In the genomic region with DNA sequence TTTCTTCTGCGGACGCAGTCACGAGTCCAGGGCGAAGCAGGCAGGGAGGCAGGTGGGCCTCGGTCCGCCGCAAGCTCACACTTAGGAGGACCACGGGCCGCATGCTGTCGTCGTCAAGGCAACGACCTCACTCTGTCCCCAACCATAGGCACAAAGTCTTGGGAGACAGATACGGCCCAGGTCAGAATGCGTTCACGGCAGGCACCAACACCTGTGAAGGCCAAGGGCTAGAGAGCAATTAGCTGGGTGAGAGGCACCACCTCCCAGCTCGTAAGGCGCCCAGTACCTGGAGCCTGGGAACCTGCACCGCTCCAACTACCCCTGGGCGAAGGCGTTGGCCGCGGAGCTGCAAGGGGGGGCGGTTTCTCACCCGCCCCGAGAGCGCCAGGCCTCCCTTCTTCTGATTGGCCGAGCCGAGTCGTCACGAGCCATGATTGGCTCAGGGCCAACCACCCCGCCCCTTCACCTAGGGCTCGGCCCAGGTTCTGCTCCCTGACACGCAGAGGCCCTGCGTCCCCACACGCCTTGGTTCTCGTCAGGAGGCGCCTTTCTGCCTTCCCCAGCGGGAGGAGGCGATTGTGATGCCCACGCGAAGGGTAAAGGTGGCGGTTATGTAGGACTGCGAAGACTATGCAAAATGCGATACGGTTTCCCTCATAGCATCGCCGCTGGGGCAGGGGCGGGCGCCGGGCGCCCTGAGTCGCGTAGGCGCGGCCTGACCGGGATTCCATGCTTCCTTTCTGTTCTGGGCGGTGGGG, we compare ENCODE assay signal across 8 cellular contexts. TPM values are rescaled to one million over a fixed set of nuclear protein-coding genes. Genes with fewer than 3 reads are reported as not detected.
DNase-seq lines count a peak whose midpoint lies in the region; ATAC-seq and TF ChIP-seq lines count a peak whose summit lies in the region.

Gene CDKL2 (minus strand): TSS at position 355 of the 758 bp plus-strand sequence. CDS start 4,540 bp downstream, outside the sequence.

- intact Hi-C loops in right cardiac atrium (cut with DNase I) = no loop called here
- intact Hi-C loops in prostate gland (cut with DNase I) = loop anchor here (5.0 kb wide), 1 partner anchor 97 kb away; no protein-coding TSS in a partner anchor

- H3K9ac ChIP-seq in HUES64 (ENCODE audit: low read depth, low read length) (peak within 1 kb of the TSS; percentile 42), SU-DHL-6 (ENCODE audit: low read length) (peak within 1 kb of the TSS; percentile 22)

- TF ChIP-seq POLR2A in prostate gland (IDR thresholded peaks at IDR 0.05) (no peak), upper lobe of left lung (IDR thresholded peaks at IDR 0.05) (peak in 3 of 4 donors; percentile 25 to 86 (median 41))

- DNase-seq in COR-L47 (lab: John Stamatoyannopoulos, UW) = peak; percentile 92
- peak; percentile 88 to 94 (median 93) for DNase-seq in right cardiac atrium
- peak; percentile 61 for DNase-seq in prostate gland (ENCODE audit: low spot score)
- peak; percentile 92 to 95 for DNase-seq in upper lobe of left lung

- TF ChIP-seq CTCF in SU-DHL-6 (IDR thresholded peaks at IDR 0.05; ENCODE audit: insufficient read depth, low read length, poor library complexity, severe bottlenecking) (no peak), prostate gland (IDR thresholded peaks at IDR 0.05) (no peak), upper lobe of left lung (IDR thresholded peaks at IDR 0.05) (no peak)

- H3K36me3 ChIP-seq in HUES64 (ENCODE audit: insufficient read depth, low read length) = no peaks in the 10 kb centered on the region
- no peaks in the 10 kb centered on the region for H3K36me3 ChIP-seq in SU-DHL-6 (ENCODE audit: low read length)
- H3K36me3 ChIP-seq in prostate gland = no peaks in the 10 kb centered on the region
- no peaks in the 10 kb centered on the region for H3K36me3 ChIP-seq in upper lobe of left lung

- H4K20me1 ChIP-seq in SU-DHL-6 (ENCODE audit: low read depth, low read length) = no peaks in the 10 kb centered on the region

- WGBS in HUES64 = under 1% methylated on average over 57 of the region's 57 CpGs
- WGBS in right cardiac atrium = 2% methylated on average over 57 of the region's 57 CpGs
- 2% methylated on average over 57 of the region's 57 CpGs for WGBS in prostate gland
- 5 to 8% methylated on average over 22 to 33 of the region's 57 CpGs for WGBS in upper lobe of left lung, 2 donors

- H3K4me3 ChIP-seq in HUES64 (ENCODE audit: low read length) (peak within 1 kb of the TSS; percentile 78), SU-DHL-6 (ENCODE audit: insufficient read depth, low read length, poor library complexity, severe bottlenecking) (peak within 1 kb of the TSS; percentile 44), right cardiac atrium (ENCODE audit: low read length) (peak within 1 kb of the TSS; percentile 33), prostate gland (peak within 1 kb of the TSS; percentile 33 to 40), upper lobe of left lung (peak within 1 kb of the TSS; percentile 21 to 67 (median 54))

- ATAC-seq in GM21390 (IDR thresholded peaks at IDR 0.05; ENCODE audit: unreplicated experiment) (peak; percentile 99), right cardiac atrium (peak; percentile 96 to 97), upper lobe of left lung (ENCODE audit: low FRiP score in 2 of 2) (peak; percentile 95 to 98)

- no peaks in the 10 kb centered on the region for H3K9me3 ChIP-seq in HUES64 (ENCODE audit: insufficient read depth, low read depth, low read length)
- H3K9me3 ChIP-seq in SU-DHL-6 (ENCODE audit: insufficient read depth, low read length) = no peaks in the 10 kb centered on the region
- no peaks in the 10 kb centered on the region for H3K9me3 ChIP-seq in right cardiac atrium (ENCODE audit: control insufficient read depth, low read length)
- no peaks in the 10 kb centered on the region for H3K9me3 ChIP-seq in prostate gland
- no peaks in the 10 kb centered on the region for H3K9me3 ChIP-seq in upper lobe of left lung

- H3K4me2 ChIP-seq in SU-DHL-6 (ENCODE audit: low read depth, low read length, poor library complexity, severe bottlenecking) = peak within 1 kb of the TSS; percentile 58

- H3K4me1 ChIP-seq in HUES64 (ENCODE audit: insufficient read depth, low read length) = no peaks in the 10 kb centered on the region
- peaks cover 4% of the 10 kb centered on the region for H3K4me1 ChIP-seq in right cardiac atrium (ENCODE audit: control insufficient read depth, insufficient read depth, low read length)
- no peaks in the 10 kb centered on the region for H3K4me1 ChIP-seq in prostate gland (replicated peaks)
- peaks cover 0 to 13% (median 9%) of the 10 kb centered on the region in 4 donors for H3K4me1 ChIP-seq in upper lobe of left lung

- no peak for TF ChIP-seq EP300 in upper lobe of left lung (IDR thresholded peaks at IDR 0.05)

- H3K27ac ChIP-seq in HUES64 (ENCODE audit: low read depth, low read length) (no peak within 1 kb of the TSS), SU-DHL-6 (ENCODE audit: low read depth, low read length) (no peak within 1 kb of the TSS), angular gyrus (ENCODE audit: low read depth, low read length) (peak within 1 kb of the TSS; percentile 42), right cardiac atrium (ENCODE audit: low read length) (no peak within 1 kb of the TSS), prostate gland (no peak within 1 kb of the TSS), upper lobe of left lung (peak within 1 kb of the TSS; percentile 30 to 77 (median 74))

- H3F3A ChIP-seq in SU-DHL-6 (ENCODE audit: insufficient read depth) = no peaks in the 10 kb centered on the region

- H3K27me3 ChIP-seq in HUES64 (ENCODE audit: insufficient read depth, low read length) (peaks cover 6% of the 10 kb centered on the region; the same call in 1 of the 2 replicates), SU-DHL-6 (ENCODE audit: low read length) (no peaks in the 10 kb centered on the region), right cardiac atrium (ENCODE audit: control insufficient read depth, insufficient read depth) (no peaks in the 10 kb centered on the region), prostate gland (replicated peaks; ENCODE audit: insufficient read depth) (no peaks in the 10 kb centered on the region), upper lobe of left lung (no peaks in the 10 kb centered on the region)

- no peaks in the 10 kb centered on the region for H3K9me2 ChIP-seq in SU-DHL-6 (replicated peaks; ENCODE audit: insufficient read depth, low read length)

- H2AFZ ChIP-seq in SU-DHL-6 (ENCODE audit: low read depth, low read length, severe bottlenecking) = peak within 1 kb of the TSS; percentile 95

- H3K79me2 ChIP-seq in SU-DHL-6 (ENCODE audit: insufficient read depth, low read length) = no peaks in the 10 kb centered on the region

RNA-seq across cellular contexts. Expression of gene CDKL2, which starts in this region (rescaled TPM):
- 0.50 TPM for polyA plus RNA-seq in HUES64 (2013, experiment 1 of 2)
- polyA plus RNA-seq in HUES64 (2013, experiment 2 of 2) = 0.51 TPM
- total RNA-seq in right cardiac atrium (1 to 10 TPM in 3 of 4 donors, under 1 TPM in 1; 0.64 to 1.5 (median 1.2) TPM), prostate gland (1 to 10 TPM in 1 of 2 donors, not detected in 1; 2.7 TPM), upper lobe of left lung (10 to 100 TPM in 5 of 6 donors, 1 to 10 TPM in 1; 3.7 to 32.4 (median 17.0) TPM)
- 0.43 TPM for polyA plus RNA-seq in right cardiac atrium

Comparison
In these comparisons a context has a peak if more than half of its experiments do, and no peak if none do; other contexts are left out.
1. H3K27ac ChIP-seq: peak in angular gyrus (single experiment) and upper lobe of left lung (4 of 4); none in HUES64 (single experiment), SU-DHL-6 (single experiment), right cardiac atrium (single experiment) and prostate gland (0 of 2).
2. Peak in every context shown above with its lines, with median percentiles within 50 percentile points of each other: DNase-seq, ATAC-seq and H3K4me3 ChIP-seq.